In the genomic region with DNA sequence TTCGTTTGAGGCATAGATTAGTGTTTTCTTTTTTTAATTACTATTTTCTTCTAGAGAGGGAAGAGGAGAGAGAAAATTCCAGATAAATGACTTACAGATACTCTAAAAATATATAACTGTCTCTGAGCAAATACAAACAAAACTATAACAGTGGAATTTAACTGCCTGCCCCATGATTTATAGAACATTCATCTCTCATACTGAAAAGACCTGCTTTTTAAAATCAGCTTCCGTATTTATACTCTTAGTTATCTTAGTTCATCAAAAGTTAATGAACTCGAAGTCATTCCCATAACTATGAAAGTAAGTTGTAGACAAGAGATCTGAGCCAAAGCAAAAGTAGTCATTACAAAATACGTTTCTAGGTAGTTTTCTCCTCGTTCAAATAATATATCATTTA, we compare ENCODE assay signal across 1 cellular context.
TF ChIP-seq lines count a peak whose summit lies in the region.

No MANE protein-coding gene starts in this region.

TF ChIP-seq in IMR-90, 13 proteins besides CTCF, POLR2A, EP300 and RAD21:
- TF ChIP-seq RFX5 (IDR thresholded peaks at IDR 0.05; ENCODE audit: low read depth, low read length) (no peak), ELK1 (IDR thresholded peaks at IDR 0.05; ENCODE audit: borderline replicate concordance, low read depth, low read length) (no peak), FOS (IDR thresholded peaks at IDR 0.05; ENCODE audit: low read depth, low read length) (no peak), SMC3 (IDR thresholded peaks at IDR 0.05; ENCODE audit: low read depth, low read length) (no peak), CEBPB (IDR thresholded peaks at IDR 0.05; ENCODE audit: low read depth, low read length) (no peak), MAZ (IDR thresholded peaks at IDR 0.05; ENCODE audit: borderline replicate concordance, low read depth, low read length) (no peak), MXI1 (IDR thresholded peaks at IDR 0.05; ENCODE audit: borderline replicate concordance, low read depth, low read length) (no peak), RCOR1 (IDR thresholded peaks at IDR 0.05; ENCODE audit: insufficient replicate concordance, low read length) (no peak), CHD1 (IDR thresholded peaks at IDR 0.05; ENCODE audit: low read depth, low read length) (no peak), BHLHE40 (IDR thresholded peaks at IDR 0.05; ENCODE audit: low read depth, low read length) (no peak), NFE2L2 (IDR thresholded peaks at IDR 0.05; ENCODE audit: low read depth, low read length) (no peak), MAFK (IDR thresholded peaks at IDR 0.05; ENCODE audit: low read depth, low read length) (no peak)
- TF ChIP-seq, protein P1, sequence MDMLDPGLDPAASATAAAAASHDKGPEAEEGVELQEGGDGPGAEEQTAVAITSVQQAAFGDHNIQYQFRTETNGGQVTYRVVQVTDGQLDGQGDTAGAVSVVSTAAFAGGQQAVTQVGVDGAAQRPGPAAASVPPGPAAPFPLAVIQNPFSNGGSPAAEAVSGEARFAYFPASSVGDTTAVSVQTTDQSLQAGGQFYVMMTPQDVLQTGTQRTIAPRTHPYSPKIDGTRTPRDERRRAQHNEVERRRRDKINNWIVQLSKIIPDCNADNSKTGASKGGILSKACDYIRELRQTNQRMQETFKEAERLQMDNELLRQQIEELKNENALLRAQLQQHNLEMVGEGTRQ (IDR thresholded peaks at IDR 0.05; ENCODE audit: low read depth, low read length) = no peak
TF ChIP-seq in IMR-90: peak in this region for 0.
